1 cellular context compared by ENCODE assay signal in genomic region chr2:215417400-215417951, GRCh38.
TF ChIP-seq lines count a peak whose summit lies in the region.

No MANE protein-coding gene starts in this region.

TF ChIP-seq in IMR-90, 13 proteins besides CTCF, POLR2A, EP300 and RAD21:
- no peak for TF ChIP-seq SMC3 (IDR thresholded peaks at IDR 0.05; ENCODE audit: low read depth, low read length)
- TF ChIP-seq, protein P1, sequence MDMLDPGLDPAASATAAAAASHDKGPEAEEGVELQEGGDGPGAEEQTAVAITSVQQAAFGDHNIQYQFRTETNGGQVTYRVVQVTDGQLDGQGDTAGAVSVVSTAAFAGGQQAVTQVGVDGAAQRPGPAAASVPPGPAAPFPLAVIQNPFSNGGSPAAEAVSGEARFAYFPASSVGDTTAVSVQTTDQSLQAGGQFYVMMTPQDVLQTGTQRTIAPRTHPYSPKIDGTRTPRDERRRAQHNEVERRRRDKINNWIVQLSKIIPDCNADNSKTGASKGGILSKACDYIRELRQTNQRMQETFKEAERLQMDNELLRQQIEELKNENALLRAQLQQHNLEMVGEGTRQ (IDR thresholded peaks at IDR 0.05; ENCODE audit: low read depth, low read length), result no peak
- no peak for TF ChIP-seq MAZ (IDR thresholded peaks at IDR 0.05; ENCODE audit: borderline replicate concordance, low read depth, low read length)
- no peak for TF ChIP-seq CEBPB (IDR thresholded peaks at IDR 0.05; ENCODE audit: low read depth, low read length)
- TF ChIP-seq BHLHE40 (IDR thresholded peaks at IDR 0.05; ENCODE audit: low read depth, low read length), result no peak
- TF ChIP-seq NFE2L2 (IDR thresholded peaks at IDR 0.05; ENCODE audit: low read depth, low read length), result no peak
- TF ChIP-seq FOS (IDR thresholded peaks at IDR 0.05; ENCODE audit: low read depth, low read length), result no peak
- no peak for TF ChIP-seq CHD1 (IDR thresholded peaks at IDR 0.05; ENCODE audit: low read depth, low read length)
- TF ChIP-seq RFX5 (IDR thresholded peaks at IDR 0.05; ENCODE audit: low read depth, low read length), result no peak
- no peak for TF ChIP-seq RCOR1 (IDR thresholded peaks at IDR 0.05; ENCODE audit: insufficient replicate concordance, low read length)
- TF ChIP-seq, protein P2, sequence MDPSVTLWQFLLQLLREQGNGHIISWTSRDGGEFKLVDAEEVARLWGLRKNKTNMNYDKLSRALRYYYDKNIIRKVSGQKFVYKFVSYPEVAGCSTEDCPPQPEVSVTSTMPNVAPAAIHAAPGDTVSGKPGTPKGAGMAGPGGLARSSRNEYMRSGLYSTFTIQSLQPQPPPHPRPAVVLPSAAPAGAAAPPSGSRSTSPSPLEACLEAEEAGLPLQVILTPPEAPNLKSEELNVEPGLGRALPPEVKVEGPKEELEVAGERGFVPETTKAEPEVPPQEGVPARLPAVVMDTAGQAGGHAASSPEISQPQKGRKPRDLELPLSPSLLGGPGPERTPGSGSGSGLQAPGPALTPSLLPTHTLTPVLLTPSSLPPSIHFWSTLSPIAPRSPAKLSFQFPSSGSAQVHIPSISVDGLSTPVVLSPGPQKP (IDR thresholded peaks at IDR 0.05; ENCODE audit: borderline replicate concordance, low read depth, low read length), result no peak
- no peak for TF ChIP-seq MAFK (IDR thresholded peaks at IDR 0.05; ENCODE audit: low read depth, low read length)
- TF ChIP-seq MXI1 (IDR thresholded peaks at IDR 0.05; ENCODE audit: borderline replicate concordance, low read depth, low read length), result no peak
